12 cellular contexts compared by ENCODE assay signal in genomic region chr11:12242071-12242672, GRCh38.
DNase-seq lines count a peak whose midpoint lies in the region; ATAC-seq and TF ChIP-seq lines count a peak whose summit lies in the region.
"Had no signal": no experiment of that assay in that cellular context is flagged by ENCODE, and none has a peak within 500 bp of the region (broad histone marks: within the 10 kb centered on the region; RNA-seq: fewer than 3 reads in every experiment).

No MANE protein-coding gene starts in this region.

- H3K4me2 ChIP-seq in PC-9, result no peak overlapping the region

- peaks cover 2% of the 10 kb centered on the region; the same call in 1 of the 2 replicates for H3K79me2 ChIP-seq in PC-9 (ENCODE audit: low read depth)

- H3K4me3 ChIP-seq in PC-9, result no peak overlapping the region
- H3K4me3 ChIP-seq: gastrocnemius medialis, left ventricle myocardium inferior had no signal

- no peaks in the 10 kb centered on the region for H3K9me3 ChIP-seq in PC-9 (ENCODE audit: insufficient read depth, low read depth)
- H3K9me3 ChIP-seq: gastrocnemius medialis, left ventricle myocardium inferior had no signal

- POLR2A ChIA-PET in PC-9 (lab: Charles Lee; ENCODE audit: unreplicated experiment), result no interaction called here

- intact Hi-C loops in PC-9 (cut with micrococcal nuclease; ENCODE audit: unreplicated experiment), result no loop called here

- ATAC-seq in HG03439 (IDR thresholded peaks at IDR 0.05; ENCODE audit: unreplicated experiment), result no peak
- ATAC-seq: gastrocnemius medialis had no signal

- TF ChIP-seq CTCF in PC-9 (conservative IDR thresholded peaks at IDR 0.05), result no peak
- no peak for TF ChIP-seq CTCF in GM20000 (IDR thresholded peaks at IDR 0.05; ENCODE audit: extremely low read depth, missing control alignments)

- H3K9me2 ChIP-seq in PC-9 (ENCODE audit: insufficient read depth), result no peaks in the 10 kb centered on the region

- peaks cover 10% of the 10 kb centered on the region; the same call in 1 of the 2 replicates for H3F3A ChIP-seq in PC-9 (ENCODE audit: insufficient read depth, low read depth)

- H3K27me3 ChIP-seq in PC-9 (ENCODE audit: insufficient read depth, low read depth), result no peaks in the 10 kb centered on the region
- H3K27me3 ChIP-seq: gastrocnemius medialis had no signal

- CTCF ChIA-PET in PC-9 (lab: Charles Lee), result no interaction called here

- peaks cover 30% of the 10 kb centered on the region for H3K4me1 ChIP-seq in PC-9 (replicated peaks; ENCODE audit: insufficient read depth)

- H3K27ac ChIP-seq in PC-9, result no peak overlapping the region
- H3K27ac ChIP-seq: gastrocnemius medialis had no signal

- no peak overlapping the region for H2AFZ ChIP-seq in PC-9

- DNase-seq in COLO668 (lab: John Stamatoyannopoulos, UW; ENCODE audit: unreplicated experiment) (peak; percentile 57), NCI-H2081 treated with DMSO at 0.1 percent for 48 hours (lab: John Stamatoyannopoulos, UW) (peak; percentile 77), PC-9 (no peak), NCI-H526 treated with DMSO at 0.1 percent for 48 hours (lab: John Stamatoyannopoulos, UW) (no peak), GM20000 (ENCODE audit: low spot score) (no peak)
- peak; percentile 20 for DNase-seq in activated naive CD4-positive, alpha-beta T cell treated with anti-CD3 and anti-CD28 coated beads, Interleukin-2, amount 50 U/mL, for 16 hours
- peak; percentile 44 for DNase-seq in stimulated activated CD4-positive, alpha-beta T cell treated with anti-CD3 and anti-CD28 coated beads, Interleukin-15, amount 100 ng/mL, for 24 hours
- DNase-seq: gastrocnemius medialis, left ventricle myocardium inferior, NCI-H2171 treated with DMSO at 0.1 percent for 48 hours, occipital lobe had no signal

- 0 out of 2 replicates have a peak, but pooled peaks cover 2% of the 10 kb centered on the region for H3K36me3 ChIP-seq in PC-9 (ENCODE audit: low read depth)

- H4K20me1 ChIP-seq in PC-9 (ENCODE audit: insufficient read depth), result no peaks in the 10 kb centered on the region

- no TSS peak for BruUV-seq in PC-9 (replicated peaks; lab: Mats Ljungman, UMichigan)

Comparison
In these comparisons a context has a peak if more than half of its experiments do, and no peak if none do; other contexts are left out.
1. DNase-seq: peak in COLO668 (single experiment), NCI-H2081 treated with DMSO at 0.1 percent for 48 hours (single experiment), activated naive CD4-positive, alpha-beta T cell treated with anti-CD3 and anti-CD28 coated beads, Interleukin-2, amount 50 U/mL, for 16 hours (single experiment) and stimulated activated CD4-positive, alpha-beta T cell treated with anti-CD3 and anti-CD28 coated beads, Interleukin-15, amount 100 ng/mL, for 24 hours (single experiment); none in PC-9 (0 of 2), NCI-H526 treated with DMSO at 0.1 percent for 48 hours (single experiment) and GM20000 (single experiment).